ENCODE assay signal across 14 cellular contexts in the genomic region with DNA sequence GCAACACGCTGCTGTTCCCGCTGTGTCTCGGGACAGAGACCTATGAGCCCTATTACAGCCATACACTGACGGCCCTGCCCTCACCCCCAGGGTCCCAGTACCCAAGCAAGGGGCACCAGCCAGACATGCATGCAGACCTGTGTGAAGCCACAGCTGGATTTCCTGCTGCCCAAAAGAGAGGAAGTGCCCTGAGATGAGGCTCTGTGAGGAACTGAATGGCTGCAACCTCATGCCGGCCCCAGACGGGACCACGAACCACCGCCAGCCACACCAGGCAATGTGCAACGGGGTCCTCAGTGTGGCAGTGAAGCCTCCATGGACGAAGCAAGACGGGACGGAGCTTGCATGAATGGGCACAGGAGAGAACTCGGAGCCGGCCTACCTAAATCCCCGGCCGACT.
"Had no signal": no experiment of that assay in that cellular context is flagged by ENCODE, and none has a peak within 500 bp of the region (broad histone marks: within the 10 kb centered on the region; RNA-seq: fewer than 3 reads in every experiment).

No MANE protein-coding gene starts in this region.

- H3K27ac Mint-ChIP-seq: activated CD4-positive, alpha-beta memory T cell treated with anti-CD3 and anti-CD28 coated beads for 36 hours; activated naive CD8-positive, alpha-beta T cell; nephron progenitor cell had no signal

- DNase-seq: activated CD4-positive, alpha-beta memory T cell treated with anti-CD3 and anti-CD28 coated beads for 36 hours; activated effector memory CD4-positive, alpha-beta T cell treated with Interleukin-2 at 50 U/mL for 16 hours; activated T-cell treated with anti-CD3 and anti-CD28 coated beads, Interleukin-2, amount 50 U/mL, for 4 hours; body of pancreas; effector memory CD8-positive, alpha-beta T cell; nephron progenitor cell; stimulated activated CD4-positive, alpha-beta T cell treated with anti-CD3 and anti-CD28 coated beads, Interleukin-12 subunit alpha, Interleukin-12 subunit beta, amount 100 ng/mL, for 4 hours; stimulated activated CD4-positive, alpha-beta T cell treated with anti-CD3 and anti-CD28 coated beads, Interleukin-1b, Interleukin-23, amount 100 ng/mL, for 48 hours; stimulated activated naive CD4-positive, alpha-beta T cell treated with Interleukin-2 at 50 U/mL for 16 hours; T-helper 2 cell; thyroid gland; WERI-Rb-1 had no signal

- ATAC-seq: activated T-cell treated with anti-CD3 and anti-CD28 coated beads, Interleukin-2, amount 50 U/mL, for 4 hours; body of pancreas; effector memory CD8-positive, alpha-beta T cell had no signal

- H3K27me3 Mint-ChIP-seq: activated CD4-positive, alpha-beta memory T cell treated with anti-CD3 and anti-CD28 coated beads for 36 hours; activated naive CD8-positive, alpha-beta T cell; effector memory CD8-positive, alpha-beta T cell; progenitor cell of endocrine pancreas had no signal

- H3K9me3 Mint-ChIP-seq: activated CD4-positive, alpha-beta memory T cell treated with anti-CD3 and anti-CD28 coated beads for 36 hours; activated T-cell treated with anti-CD3 and anti-CD28 coated beads, Interleukin-2, amount 50 U/mL, for 4 hours; effector memory CD8-positive, alpha-beta T cell; nephron progenitor cell had no signal

- H3K4me3 Mint-ChIP-seq: activated CD4-positive, alpha-beta memory T cell treated with anti-CD3 and anti-CD28 coated beads for 36 hours; activated naive CD8-positive, alpha-beta T cell; activated T-cell treated with anti-CD3 and anti-CD28 coated beads, Interleukin-2, amount 50 U/mL, for 4 hours; nephron progenitor cell had no signal
